In the genomic region with DNA sequence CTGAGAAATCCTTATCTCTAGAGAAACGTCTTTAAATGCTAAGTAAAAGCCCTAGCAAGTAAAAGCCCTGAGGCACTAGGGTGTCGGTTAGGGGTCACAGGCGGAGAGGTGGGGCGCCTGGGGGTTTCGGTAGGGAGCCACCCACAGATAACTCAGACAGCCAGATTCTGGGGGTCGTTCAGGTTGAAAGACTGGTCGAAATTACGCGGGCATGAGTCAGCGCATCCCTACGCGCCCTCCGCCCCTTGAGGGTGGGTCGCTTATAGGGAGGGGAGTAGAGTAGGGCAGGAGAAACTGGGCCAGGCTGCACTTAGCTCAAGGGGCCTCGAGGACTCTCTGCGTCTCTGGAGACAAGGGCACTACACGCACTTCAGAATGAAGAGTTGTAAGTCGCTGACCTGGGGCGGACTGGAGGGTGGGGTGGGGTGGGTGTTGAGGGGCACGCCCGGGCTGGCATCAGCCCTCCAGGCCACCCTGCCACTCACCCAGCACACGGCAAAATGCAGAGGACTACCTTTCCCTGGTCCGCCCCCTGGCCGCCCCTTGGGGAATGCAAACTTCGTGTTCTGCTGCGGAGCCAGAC, we compare ENCODE assay signal across 8 cellular contexts. TPM values are rescaled to one million over a fixed set of nuclear protein-coding genes. Genes with fewer than 3 reads are reported as not detected.
DNase-seq lines count a peak whose midpoint lies in the region; FAIRE-seq and TF ChIP-seq lines count a peak whose summit lies in the region.

No MANE protein-coding gene starts in this region.

- H3K9me3 ChIP-seq in ascending aorta (no peaks in the 10 kb centered on the region), iPS-20b (ENCODE audit: insufficient read depth, low read depth, low read length) (no peaks in the 10 kb centered on the region), spleen (no peaks in the 10 kb centered on the region)

- TF ChIP-seq POLR2A in spleen (IDR thresholded peaks at IDR 0.05), result no peak

- H3K9ac ChIP-seq in iPS-20b (ENCODE audit: low read depth, low read length), result peak overlapping the region; percentile 92

- intact Hi-C loops in ascending aorta (cut with DNase I), result loop anchor here (1.0 to 10.0 kb wide), 5 partner anchors 23 to 419 kb away; a partner anchor contains a TSS
- intact Hi-C loops in spleen (cut with DNase I; ENCODE audit: low total_unique reads), result no loop called here

- no peak for FAIRE-seq in D721Med (lab: Jason Lieb, UNC)

- WGBS in spleen, 5 donors, result 22 to 29% (median 26%) methylated on average over 23 to 26 of the region's 26 CpGs

- TF ChIP-seq CTCF in D721Med (IDR thresholded peaks at IDR 0.05; ENCODE audit: insufficient read depth, missing control alignments) (no peak), LNCaP clone FGC (IDR thresholded peaks at IDR 0.05; ENCODE audit: control insufficient read depth, extremely low read depth, insufficient read depth) (no peak), ascending aorta (IDR thresholded peaks at IDR 0.05) (peak in 1 of 3 experiments; percentile 21), spleen (IDR thresholded peaks at IDR 0.05 in 8 of 11, conservative IDR thresholded peaks at IDR 0.05 in 3 of 11) (peak in 2 of 11 experiments; percentile 5 to 23)

- peak overlapping the region; percentile 77 for H3K4me3 ChIP-seq in LNCaP clone FGC (ENCODE audit: low read depth, low read length)
- peak overlapping the region; percentile 79 to 86 for H3K4me3 ChIP-seq in ascending aorta
- H3K4me3 ChIP-seq in iPS-20b (ENCODE audit: low read length), result peak overlapping the region; percentile 94
- H3K4me3 ChIP-seq in spleen, result peak overlapping the region; percentile 49 to 80 (median 68)

- H3K27me3 ChIP-seq in ascending aorta (no peaks in the 10 kb centered on the region), iPS-20b (ENCODE audit: insufficient read depth, low read length) (peaks cover 35% of the 10 kb centered on the region), spleen (replicated peaks in 1 of 7) (peaks cover 0 to 62% (median 32%) of the 10 kb centered on the region in 7 donors)

- H3K27ac ChIP-seq in ascending aorta, result peak overlapping the region; percentile 90 to 96
- H3K27ac ChIP-seq in iPS-20b (ENCODE audit: low read length), result peak overlapping the region; percentile 2
- peak overlapping the region; percentile 62 to 86 (median 82) for H3K27ac ChIP-seq in spleen

- DNase-seq in D721Med (ENCODE audit: insufficient read length, low spot score) (peak; percentile 22), LNCaP clone FGC (ENCODE audit: low read depth) (no peak), ascending aorta (ENCODE audit: low spot score in 2 of 2) (no peak), spleen (peak; percentile 79), COLO829 (ENCODE audit: low spot score) (no peak), NCI-H345 (lab: John Stamatoyannopoulos, UW) (no peak), DMS53 treated with DMSO at 0.1 percent for 48 hours (lab: John Stamatoyannopoulos, UW; ENCODE audit: unreplicated experiment) (no peak)

- H3K4me1 ChIP-seq in ascending aorta (peaks cover 12 to 27% of the 10 kb centered on the region in 2 donors), iPS-20b (ENCODE audit: insufficient read depth, low read length) (peaks cover 18% of the 10 kb centered on the region), spleen (peaks cover 6 to 75% (median 43%) of the 10 kb centered on the region in 6 donors)

- H3K36me3 ChIP-seq in ascending aorta (peaks cover 23 to 29% of the 10 kb centered on the region in 2 donors), iPS-20b (ENCODE audit: insufficient read depth, low read depth, low read length) (peaks cover 25% of the 10 kb centered on the region), spleen (peaks cover 0 to 27% (median 10%) of the 10 kb centered on the region in 6 donors)

RNA-seq across cellular contexts. Expression of a gene that starts 0.6 kb away (rescaled TPM):
- 839 TPM for total RNA-seq in ascending aorta
- 10 to 100 TPM; 12.7 to 26.7 (median 19.2) TPM for total RNA-seq in spleen
- 1 to 10 TPM; 2.3 to 7.6 (median 3.7) TPM for polyA plus RNA-seq in spleen

RNA-seq across cellular contexts. Expression of a gene that starts 1.6 kb away (rescaled TPM):
- 1.4 TPM for total RNA-seq in ascending aorta
- 1 to 10 TPM in 2 of 7 donors, under 1 TPM in 5; 0.28 to 1.7 (median 0.85) TPM for total RNA-seq in spleen
- 1 to 10 TPM; 1.1 to 2.3 (median 1.9) TPM for polyA plus RNA-seq in spleen

RNA-seq across cellular contexts. Expression of a gene that starts 11.1 kb away (rescaled TPM):
- total RNA-seq in ascending aorta, result 9.4 TPM
- 10 to 100 TPM in 3 of 7 donors, 1 to 10 TPM in 4; 4.4 to 17.4 (median 9.9) TPM for total RNA-seq in spleen
- 10 to 100 TPM in 2 of 3 donors, 1 to 10 TPM in 1; 6.8 to 32.8 (median 30.5) TPM for polyA plus RNA-seq in spleen

RNA-seq across cellular contexts. Expression of a gene that starts 22.5 kb away (rescaled TPM):
- total RNA-seq in ascending aorta, result 136 TPM
- total RNA-seq in spleen, result 10 to 100 TPM; 27.9 to 39.7 (median 35.6) TPM
- polyA plus RNA-seq in spleen, result 10 to 100 TPM; 13.6 to 23.3 (median 18.4) TPM

RNA-seq across cellular contexts. Expression of a gene that starts 23.3 kb away (rescaled TPM):
- total RNA-seq in ascending aorta (not detected), spleen (1 to 10 TPM; 2.9 to 5.8 (median 4.3) TPM)
- polyA plus RNA-seq in spleen, result 1 to 10 TPM; 4.7 to 6.1 (median 6.0) TPM

Comparison
In these comparisons a context has a peak if more than half of its experiments do, and no peak if none do; other contexts are left out.
1. DNase-seq: peak in D721Med (single experiment) and spleen (single experiment); none in LNCaP clone FGC (single experiment), ascending aorta (0 of 2), COLO829 (single experiment), NCI-H345 (single experiment) and DMS53 treated with DMSO at 0.1 percent for 48 hours (single experiment).
2. H3K27ac ChIP-seq: peak in every context shown above with its lines; median percentile 93 in ascending aorta; 82 in spleen; 2 in iPS-20b.
3. RNA of a gene that starts 0.6 kb away (total RNA-seq): 839 TPM in ascending aorta (single experiment); 12.7 to 26.7 TPM in spleen; every median in the first group is over 10 times any median in the second.
4. Peak in every context shown above with its lines, with median percentiles within 50 percentile points of each other: H3K4me3 ChIP-seq.